Comparison of ENCODE assay signal across 9 cellular contexts in the genomic region with DNA sequence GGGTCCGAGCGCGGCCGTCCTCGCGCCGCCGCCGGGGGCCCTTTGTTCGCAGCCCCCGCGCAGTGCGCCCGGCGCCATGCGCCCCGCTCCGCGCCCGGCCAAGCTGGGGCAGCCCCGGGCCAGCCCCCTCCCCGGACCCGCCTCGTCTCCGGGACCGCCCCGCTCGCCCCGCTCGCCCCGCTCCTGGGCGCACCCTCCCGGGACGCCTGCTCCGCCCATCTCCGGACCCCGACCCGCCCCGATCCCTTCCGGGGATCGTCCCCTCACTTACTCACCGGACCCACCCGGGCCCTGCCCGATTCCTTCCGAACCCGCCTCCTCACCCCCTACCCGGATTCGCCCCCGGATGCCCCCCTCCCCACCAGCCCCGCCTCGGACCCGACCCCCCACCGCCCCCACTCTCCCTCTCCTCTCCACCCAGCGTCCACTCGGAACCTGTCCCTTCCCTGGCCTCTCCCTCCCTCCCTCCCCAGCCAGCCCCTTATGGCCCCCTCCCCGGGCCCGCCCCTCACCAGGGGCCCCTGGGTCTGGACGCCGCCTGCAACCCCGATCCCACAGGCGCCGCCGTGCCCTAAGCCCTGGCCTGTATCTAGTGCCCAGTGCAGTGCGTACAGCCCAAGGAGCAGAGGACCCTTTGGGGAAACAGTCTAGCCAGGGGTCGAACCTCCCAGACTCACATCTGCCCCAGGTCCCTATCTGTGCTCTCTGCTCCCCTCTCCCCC. TPM values are rescaled to one million over a fixed set of nuclear protein-coding genes. Genes with fewer than 3 reads are reported as not detected.
DNase-seq lines count a peak whose midpoint lies in the region; ATAC-seq and TF ChIP-seq lines count a peak whose summit lies in the region.
"Had no signal": no experiment of that assay in that cellular context is flagged by ENCODE, and none has a peak within 500 bp of the region (broad histone marks: within the 10 kb centered on the region; RNA-seq: fewer than 3 reads in every experiment).

A gene (minus strand): TSS at position 105 of the 722 bp plus-strand sequence. CDS start 168 bp downstream, outside the sequence.

- H3K36me3 ChIP-seq in esophagus muscularis mucosa (no peaks in the 10 kb centered on the region), vagina (no peaks in the 10 kb centered on the region)

- H3K36me3 Mint-ChIP-seq in activated naive CD4-positive, alpha-beta T cell treated with anti-CD3 and anti-CD28 coated beads, Interleukin-2, amount 50 U/mL, for 24 hours = peaks cover 9% of the 10 kb centered on the region
- H3K36me3 Mint-ChIP-seq in nephron (ENCODE audit: low read depth) = peaks cover 28% of the 10 kb centered on the region

- WGBS in esophagus muscularis mucosa = 0% methylated on average over 3 of the region's 65 CpGs

- TF ChIP-seq CTCF in esophagus muscularis mucosa (IDR thresholded peaks at IDR 0.05) = no peak
- TF ChIP-seq CTCF in nephron (IDR thresholded peaks at IDR 0.05; ENCODE audit: unreplicated experiment in 3 of 3) = no peak
- TF ChIP-seq CTCF in vagina (IDR thresholded peaks at IDR 0.05) = no peak

- H3K4me3 Mint-ChIP-seq in activated naive CD4-positive, alpha-beta T cell treated with anti-CD3 and anti-CD28 coated beads, Interleukin-2, amount 50 U/mL, for 24 hours = peak within 1 kb of the TSS; percentile 62
- H3K4me3 Mint-ChIP-seq in nephron = peak within 1 kb of the TSS; percentile 83 to 88 (median 85)

- intact Hi-C loops in esophagus muscularis mucosa (cut with DNase I) (no loop called here), vagina (cut with DNase I) (no loop called here)

- peaks cover 12% of the 10 kb centered on the region for H3K4me1 Mint-ChIP-seq in activated naive CD4-positive, alpha-beta T cell treated with anti-CD3 and anti-CD28 coated beads, Interleukin-2, amount 50 U/mL, for 24 hours
- H3K4me1 Mint-ChIP-seq in nephron = peaks cover 6% of the 10 kb centered on the region

- H3K27me3 ChIP-seq in esophagus muscularis mucosa (peaks cover 0 to 86% (median 28%) of the 10 kb centered on the region in 4 donors), vagina (peaks cover 4% of the 10 kb centered on the region)

- H3K9me3 ChIP-seq in esophagus muscularis mucosa (peaks cover 0 to 29% (median 21%) of the 10 kb centered on the region in 4 donors), vagina (no peaks in the 10 kb centered on the region)

- H3K27ac Mint-ChIP-seq in activated naive CD4-positive, alpha-beta T cell treated with anti-CD3 and anti-CD28 coated beads, Interleukin-2, amount 50 U/mL, for 24 hours = no peak within 1 kb of the TSS
- peak within 1 kb of the TSS; percentile 11 to 63 (median 46) for H3K27ac Mint-ChIP-seq in nephron

- DNase-seq in activated naive CD4-positive, alpha-beta T cell treated with Interleukin-2 at 50 U/mL for 16 hours = no peak
- DNase-seq in esophagus muscularis mucosa (ENCODE audit: extremely low spot score) (no peak), vagina (ENCODE audit: extremely low spot score in 2 of 2) (no peak), NCI-H510A (lab: John Stamatoyannopoulos, UW) (no peak)
- no peak for DNase-seq in activated CD8-positive, alpha-beta memory T cell treated with anti-CD3 and anti-CD28 coated beads, Interleukin-2, amount 50 U/mL, for 4 hours
- DNase-seq: NCI-H226 had no signal

- H3K27me3 Mint-ChIP-seq in activated naive CD4-positive, alpha-beta T cell treated with anti-CD3 and anti-CD28 coated beads, Interleukin-2, amount 50 U/mL, for 24 hours = peaks cover 31% of the 10 kb centered on the region
- peaks cover 38% of the 10 kb centered on the region for H3K27me3 Mint-ChIP-seq in nephron (ENCODE audit: low read depth)

- H3K4me1 ChIP-seq in esophagus muscularis mucosa (peaks cover 2 to 18% (median 9%) of the 10 kb centered on the region in 4 donors), vagina (peaks cover 7% of the 10 kb centered on the region)

- no peak for TF ChIP-seq POLR2A in esophagus muscularis mucosa (IDR thresholded peaks at IDR 0.05; ENCODE audit: low read depth)
- TF ChIP-seq POLR2A in vagina (IDR thresholded peaks at IDR 0.05) = no peak

- H3K27ac ChIP-seq in esophagus muscularis mucosa (replicated peaks in 1 of 4) (no peak within 1 kb of the TSS), vagina (no peak within 1 kb of the TSS)

- H3K9me3 Mint-ChIP-seq in activated naive CD4-positive, alpha-beta T cell treated with anti-CD3 and anti-CD28 coated beads, Interleukin-2, amount 50 U/mL, for 24 hours = no peaks in the 10 kb centered on the region
- H3K9me3 Mint-ChIP-seq in nephron = peaks cover 26% of the 10 kb centered on the region

- H3K4me3 ChIP-seq in esophagus muscularis mucosa = peak within 1 kb of the TSS; percentile 28 to 34 (median 32)
- H3K4me3 ChIP-seq in vagina = peak within 1 kb of the TSS in 1 of 2 donors; percentile 18

- no peak for TF ChIP-seq EP300 in esophagus muscularis mucosa (IDR thresholded peaks at IDR 0.05)

- no peak for ATAC-seq in GM18517 (IDR thresholded peaks at IDR 0.05; ENCODE audit: unreplicated experiment)

RNA-seq across cellular contexts. Expression of the gene that starts here (rescaled TPM):
- 10 to 100 TPM in 3 of 4 donors, 1 to 10 TPM in 1; 9.6 to 21.0 (median 13.0) TPM for total RNA-seq in esophagus muscularis mucosa
- 16.0 TPM for total RNA-seq in vagina
